In the genomic region with DNA sequence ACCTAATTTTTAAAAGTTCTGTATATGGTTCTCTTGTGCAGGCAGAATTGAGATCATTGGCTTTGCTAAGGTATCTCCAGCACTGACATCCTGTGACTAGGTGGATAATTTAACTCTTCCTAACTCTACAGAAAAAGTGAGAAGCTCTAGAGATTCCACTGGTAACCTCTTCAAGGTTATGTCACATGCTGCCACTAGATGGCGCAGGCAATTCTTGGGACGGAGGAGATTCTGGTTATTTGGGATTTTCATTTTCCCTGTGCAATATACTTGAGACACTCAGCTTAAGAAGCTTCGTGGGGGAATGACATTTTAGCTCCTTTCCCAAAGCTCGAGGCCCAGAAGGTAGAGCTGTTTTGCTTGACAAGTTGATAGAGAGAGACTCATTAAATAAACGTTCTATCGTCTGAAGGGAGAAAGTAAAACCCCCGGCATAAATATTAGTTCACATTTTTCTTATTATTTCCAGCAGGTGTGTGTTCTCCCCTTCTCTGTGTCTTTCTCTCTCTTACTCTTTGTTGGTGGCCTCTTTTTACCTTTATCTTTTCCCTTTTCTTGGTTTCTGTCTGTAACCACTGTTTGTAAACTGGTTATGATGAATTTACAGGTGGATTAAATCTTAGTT, we compare ENCODE assay signal across 8 cellular contexts. TPM values are rescaled to one million over a fixed set of nuclear protein-coding genes. Genes with fewer than 3 reads are reported as not detected.
DNase-seq lines count a peak whose midpoint lies in the region; ATAC-seq and TF ChIP-seq lines count a peak whose summit lies in the region.

No MANE protein-coding gene starts in this region.

- intact Hi-C loops in esophagus squamous epithelium (cut with DNase I) (no loop called here), transverse colon (cut with DNase I; ENCODE audit: low total_unique reads) (no loop called here)
- intact Hi-C loops in naive thymus-derived CD4-positive, alpha-beta T cell (cut with micrococcal nuclease) = loop anchor here in 1 of 2 donors (1.0 kb wide), 1 partner anchor 21 kb away; no protein-coding TSS in a partner anchor

- peaks cover 61% of the 10 kb centered on the region for H3K9me3 Mint-ChIP-seq in WTC11
- H3K9me3 Mint-ChIP-seq in naive thymus-derived CD4-positive, alpha-beta T cell = peaks cover 0 to 67% (median 24%) of the 10 kb centered on the region in 11 donors

- H3K27me3 Mint-ChIP-seq in WTC11 (ENCODE audit: low read depth) = no peaks in the 10 kb centered on the region
- H3K27me3 Mint-ChIP-seq in naive thymus-derived CD4-positive, alpha-beta T cell = peaks cover 9 to 41% (median 23%) of the 10 kb centered on the region in 5 donors

- CTCF ChIA-PET in WTC11 (lab: Charles Lee) = interaction anchor here (0.6 to 2.0 kb wide), 39 partner anchors 9 to 590 kb away, joined by 3 to 8 read pairs (median 4); a partner anchor contains a TSS
- CTCF ChIA-PET in naive thymus-derived CD4-positive, alpha-beta T cell (lab: Charles Lee) = interaction anchor here (0.7 to 1.2 kb wide), 4 partner anchors 8 to 124 kb away, joined by 3 to 5 read pairs (median 4); no protein-coding TSS in a partner anchor

- peak; percentile 91 for TF ChIP-seq CTCF in GM12873 (IDR thresholded peaks at IDR 0.05; ENCODE audit: insufficient read depth, low read depth, low read length, missing control alignments)
- peak; percentile 74 for TF ChIP-seq CTCF in WTC11 (IDR thresholded peaks at IDR 0.05)
- TF ChIP-seq CTCF in esophagus squamous epithelium (IDR thresholded peaks at IDR 0.05) = peak; percentile 32 to 78 (median 61)
- peak; percentile 53 to 89 (median 78) for TF ChIP-seq CTCF in transverse colon (IDR thresholded peaks at IDR 0.05)

- TF ChIP-seq EP300 in transverse colon (IDR thresholded peaks at IDR 0.05; ENCODE audit: low read depth) = no peak

- H3K27ac Mint-ChIP-seq in WTC11 = no peak overlapping the region
- no peak overlapping the region for H3K27ac Mint-ChIP-seq in naive thymus-derived CD4-positive, alpha-beta T cell

- TF ChIP-seq POLR2A in esophagus squamous epithelium (IDR thresholded peaks at IDR 0.05) = no peak
- TF ChIP-seq POLR2A in transverse colon (IDR thresholded peaks at IDR 0.05) = no peak

- H3K27me3 ChIP-seq in esophagus squamous epithelium (no peaks in the 10 kb centered on the region), transverse colon (no peaks in the 10 kb centered on the region)
- H3K27me3 ChIP-seq in naive thymus-derived CD4-positive, alpha-beta T cell (ENCODE audit: control insufficient read depth in 2 of 2, insufficient read depth in 2 of 2, low read length in 2 of 2) = no peaks in the 10 kb centered on the region

- peaks cover 0 to 5% (median 0%) of the 10 kb centered on the region in 3 donors for H3K9me3 ChIP-seq in esophagus squamous epithelium
- H3K9me3 ChIP-seq in naive thymus-derived CD4-positive, alpha-beta T cell (ENCODE audit: control insufficient read depth in 2 of 3, low read length in 3 of 3) = no peaks in the 10 kb centered on the region
- no peaks in the 10 kb centered on the region for H3K9me3 ChIP-seq in transverse colon

- DNase-seq in AG08396 (ENCODE audit: low spot score) (peak; percentile 53), NCI-H146 (lab: John Stamatoyannopoulos, UW) (peak; percentile 59), WTC11 (ENCODE audit: low spot score) (peak; percentile 47), esophagus squamous epithelium (lab: John Stamatoyannopoulos, UW) (no peak), transverse colon (peak; percentile 48)
- DNase-seq in naive thymus-derived CD4-positive, alpha-beta T cell = peak in 5 of 9 donors; percentile 9 to 23 (median 12)

- ATAC-seq in HG02759 (IDR thresholded peaks at IDR 0.05; ENCODE audit: unreplicated experiment) (peak; percentile 96), WTC11 (peak; percentile 87)
- peak; percentile 29 for ATAC-seq in naive thymus-derived CD4-positive, alpha-beta T cell

- POLR2A ChIA-PET in WTC11 (lab: Charles Lee) = no interaction called here
- POLR2A ChIA-PET in naive thymus-derived CD4-positive, alpha-beta T cell (lab: Charles Lee) = no interaction called here

- H3K36me3 Mint-ChIP-seq in WTC11 = peaks cover 57% of the 10 kb centered on the region
- H3K36me3 Mint-ChIP-seq in naive thymus-derived CD4-positive, alpha-beta T cell = peaks cover 0 to 28% (median 11%) of the 10 kb centered on the region in 5 donors

- H3K27ac ChIP-seq in esophagus squamous epithelium (no peak overlapping the region), transverse colon (no peak overlapping the region)
- H3K27ac ChIP-seq in naive thymus-derived CD4-positive, alpha-beta T cell (ENCODE audit: low read depth, low read length) = no peak overlapping the region

- H3K4me1 ChIP-seq in esophagus squamous epithelium (peaks cover 0 to 9% (median 0%) of the 10 kb centered on the region in 3 donors), transverse colon (peaks cover 0 to 8% (median 4%) of the 10 kb centered on the region in 4 donors)
- no peaks in the 10 kb centered on the region for H3K4me1 ChIP-seq in naive thymus-derived CD4-positive, alpha-beta T cell (ENCODE audit: control insufficient read depth in 2 of 2, insufficient read depth in 2 of 2, low read length in 2 of 2)

- H3K4me1 Mint-ChIP-seq in WTC11 = peaks cover 19% of the 10 kb centered on the region; the same call in 1 of the 2 replicates
- H3K4me1 Mint-ChIP-seq in naive thymus-derived CD4-positive, alpha-beta T cell = peaks cover 0 to 10% (median 5%) of the 10 kb centered on the region in 7 donors

- no peaks in the 10 kb centered on the region for H3K36me3 ChIP-seq in esophagus squamous epithelium
- no peaks in the 10 kb centered on the region for H3K36me3 ChIP-seq in naive thymus-derived CD4-positive, alpha-beta T cell (ENCODE audit: control insufficient read depth in 2 of 3, insufficient read depth in 3 of 3, low read length in 3 of 3)
- H3K36me3 ChIP-seq in transverse colon = no peaks in the 10 kb centered on the region

- peak overlapping the region; percentile 15 to 53 (median 20) for H3K4me3 ChIP-seq in esophagus squamous epithelium
- H3K4me3 ChIP-seq in naive thymus-derived CD4-positive, alpha-beta T cell (ENCODE audit: low read length) = no peak overlapping the region
- peak overlapping the region in 2 of 4 donors; percentile 23 to 44 for H3K4me3 ChIP-seq in transverse colon

- in situ Hi-C loops in transverse colon (cut with MboI; ENCODE audit: low pct_ligation_motif_present in 1 of 4, low pct_unique_long_range_greater_than_20kb in 1 of 4, low sequenced_read_pairs in 3 of 4) = no loop called here

- H3K4me3 Mint-ChIP-seq in WTC11 = no peak overlapping the region
- peak overlapping the region in 8 of 10 donors; percentile 39 to 76 (median 60) for H3K4me3 Mint-ChIP-seq in naive thymus-derived CD4-positive, alpha-beta T cell

- WGBS in esophagus squamous epithelium, 2 donors = 11 to 17% methylated on average over 7 of the region's 7 CpGs
- WGBS in transverse colon (ENCODE audit: low coverage in 1 of 2), 2 donors = 8 to 13% methylated on average over 6 to 7 of the region's 7 CpGs

TF ChIP-seq in WTC11, 78 proteins besides CTCF, POLR2A, EP300 and RAD21 (continues in another document):
- no peak for TF ChIP-seq RORB (CRISPR knock-in tag; IDR thresholded peaks at IDR 0.05)
- TF ChIP-seq KAT7 (CRISPR knock-in tag; IDR thresholded peaks at IDR 0.05; ENCODE audit: borderline replicate concordance) = no peak
- TF ChIP-seq NFYB (CRISPR knock-in tag; conservative IDR thresholded peaks at IDR 0.05; ENCODE audit: low read depth) = no peak
- TF ChIP-seq MXD4 (CRISPR knock-in tag; IDR thresholded peaks at IDR 0.05; ENCODE audit: borderline replicate concordance) = no peak
- TF ChIP-seq, protein P1, sequence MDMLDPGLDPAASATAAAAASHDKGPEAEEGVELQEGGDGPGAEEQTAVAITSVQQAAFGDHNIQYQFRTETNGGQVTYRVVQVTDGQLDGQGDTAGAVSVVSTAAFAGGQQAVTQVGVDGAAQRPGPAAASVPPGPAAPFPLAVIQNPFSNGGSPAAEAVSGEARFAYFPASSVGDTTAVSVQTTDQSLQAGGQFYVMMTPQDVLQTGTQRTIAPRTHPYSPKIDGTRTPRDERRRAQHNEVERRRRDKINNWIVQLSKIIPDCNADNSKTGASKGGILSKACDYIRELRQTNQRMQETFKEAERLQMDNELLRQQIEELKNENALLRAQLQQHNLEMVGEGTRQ (CRISPR knock-in tag; IDR thresholded peaks at IDR 0.05) = no peak
- TF ChIP-seq ZNF396 (CRISPR knock-in tag; IDR thresholded peaks at IDR 0.05; ENCODE audit: borderline replicate concordance) = no peak
- TF ChIP-seq, protein P2, sequence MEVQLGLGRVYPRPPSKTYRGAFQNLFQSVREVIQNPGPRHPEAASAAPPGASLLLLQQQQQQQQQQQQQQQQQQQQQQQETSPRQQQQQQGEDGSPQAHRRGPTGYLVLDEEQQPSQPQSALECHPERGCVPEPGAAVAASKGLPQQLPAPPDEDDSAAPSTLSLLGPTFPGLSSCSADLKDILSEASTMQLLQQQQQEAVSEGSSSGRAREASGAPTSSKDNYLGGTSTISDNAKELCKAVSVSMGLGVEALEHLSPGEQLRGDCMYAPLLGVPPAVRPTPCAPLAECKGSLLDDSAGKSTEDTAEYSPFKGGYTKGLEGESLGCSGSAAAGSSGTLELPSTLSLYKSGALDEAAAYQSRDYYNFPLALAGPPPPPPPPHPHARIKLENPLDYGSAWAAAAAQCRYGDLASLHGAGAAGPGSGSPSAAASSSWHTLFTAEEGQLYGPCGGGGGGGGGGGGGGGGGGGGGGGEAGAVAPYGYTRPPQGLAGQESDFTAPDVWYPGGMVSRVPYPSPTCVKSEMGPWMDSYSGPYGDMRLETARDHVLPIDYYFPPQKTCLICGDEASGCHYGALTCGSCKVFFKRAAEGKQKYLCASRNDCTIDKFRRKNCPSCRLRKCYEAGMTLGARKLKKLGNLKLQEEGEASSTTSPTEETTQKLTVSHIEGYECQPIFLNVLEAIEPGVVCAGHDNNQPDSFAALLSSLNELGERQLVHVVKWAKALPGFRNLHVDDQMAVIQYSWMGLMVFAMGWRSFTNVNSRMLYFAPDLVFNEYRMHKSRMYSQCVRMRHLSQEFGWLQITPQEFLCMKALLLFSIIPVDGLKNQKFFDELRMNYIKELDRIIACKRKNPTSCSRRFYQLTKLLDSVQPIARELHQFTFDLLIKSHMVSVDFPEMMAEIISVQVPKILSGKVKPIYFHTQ (CRISPR knock-in tag; IDR thresholded peaks at IDR 0.05) = no peak
- no peak for TF ChIP-seq ZNF219 (CRISPR knock-in tag; IDR thresholded peaks at IDR 0.05; ENCODE audit: borderline replicate concordance)
- no peak for TF ChIP-seq ESRRA (CRISPR knock-in tag; IDR thresholded peaks at IDR 0.05; ENCODE audit: borderline replicate concordance)

RNA-seq across cellular contexts. Expression of a gene that starts 26.6 kb away (rescaled TPM):
- total RNA-seq in WTC11 (2021) (35.9 to 54.0 TPM (median 52.0 TPM) in 3 replicates), esophagus squamous epithelium (10 to 100 TPM; 15.4 to 28.9 (median 24.5) TPM), transverse colon (10 to 100 TPM; 11.6 to 24.5 (median 17.4) TPM)
- 10 to 100 TPM; 18.2 to 37.3 (median 31.5) TPM for total RNA-seq in naive thymus-derived CD4-positive, alpha-beta T cell
- polyA plus RNA-seq in naive thymus-derived CD4-positive, alpha-beta T cell = 10 to 100 TPM; 20.5 to 25.4 TPM

RNA-seq across cellular contexts. Expression of a gene that starts 53.3 kb away (rescaled TPM):
- total RNA-seq in WTC11 (2021) (9.0 to 18.7 TPM (median 15.5 TPM) in 3 replicates), esophagus squamous epithelium (1 to 10 TPM; 2.2 to 8.9 (median 4.3) TPM), transverse colon (under 1 TPM in 2 of 4 donors, not detected in 2; 0.32 to 0.68 TPM)
- total RNA-seq in naive thymus-derived CD4-positive, alpha-beta T cell = 1 to 10 TPM in 1 of 5 experiments, under 1 TPM in 2, not detected in 2; 0.29 to 1.2 (median 0.85) TPM
- under 1 TPM in 1 of 2 donors, not detected in 1; 0.60 TPM for polyA plus RNA-seq in naive thymus-derived CD4-positive, alpha-beta T cell

Comparison
In these comparisons a context has a peak if more than half of its experiments do, and no peak if none do; other contexts are left out.
1. ATAC-seq: peak in every context shown above with its lines; median percentile 96 in HG02759; 87 in WTC11; 29 in naive thymus-derived CD4-positive, alpha-beta T cell.